ENCODE assay signal across 20 cellular contexts in the genomic region with DNA sequence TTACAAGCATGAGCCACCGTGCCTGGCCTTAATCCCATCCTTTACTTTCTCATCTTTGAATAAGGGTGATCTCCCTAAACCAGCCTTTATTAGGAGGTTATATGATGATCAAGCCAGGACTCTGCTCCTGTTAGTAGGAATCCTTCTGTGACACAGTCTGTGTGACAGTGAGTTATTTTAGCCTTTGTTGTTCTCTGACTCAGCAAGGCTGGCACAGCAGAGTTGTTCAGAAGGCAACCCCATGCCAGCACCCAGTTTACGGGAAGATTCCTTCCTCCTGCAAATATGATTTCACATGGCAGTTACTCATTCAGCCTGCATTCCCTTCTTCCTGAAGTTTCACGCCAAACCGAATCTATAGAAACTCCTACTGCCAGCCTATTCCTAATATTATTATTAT. TPM values are rescaled to one million over a fixed set of nuclear protein-coding genes. Genes with fewer than 3 reads are reported as not detected.
DNase-seq lines count a peak whose midpoint lies in the region; ATAC-seq, FAIRE-seq and TF ChIP-seq lines count a peak whose summit lies in the region.
"Had no signal": no experiment of that assay in that cellular context is flagged by ENCODE, and none has a peak within 500 bp of the region (broad histone marks: within the 10 kb centered on the region; RNA-seq: fewer than 3 reads in every experiment).

No MANE protein-coding gene starts in this region.

- WGBS in A549 (ENCODE audit: missing lambda C conversion rate), result 17% methylated on average over 4 of the region's 4 CpGs
- WGBS in gastroesophageal sphincter (ENCODE audit: low coverage in 1 of 2), 2 donors, result 67 to 100% methylated on average over 1 to 3 of the region's 4 CpGs

- H3K4me1 ChIP-seq in A549, result no peaks in the 10 kb centered on the region
- no peaks in the 10 kb centered on the region for H3K4me1 ChIP-seq in gastroesophageal sphincter

- H3K27ac Mint-ChIP-seq in stimulated activated naive CD8-positive, alpha-beta T cell treated with anti-CD3 and anti-CD28 coated beads, Interleukin-15, amount 100 ng/mL, for 72 hours, result no peak overlapping the region
- H3K27ac Mint-ChIP-seq: CD4-positive, CD25-positive, alpha-beta regulatory T cell had no signal

- H3K9me3 ChIP-seq in A549 (peaks cover 21% of the 10 kb centered on the region; the same call in 2 of the 3 replicates), gastroesophageal sphincter (peaks cover 0 to 27% (median 0%) of the 10 kb centered on the region in 3 donors)

- H3K4me3 ChIP-seq in A549 (no peak overlapping the region), gastroesophageal sphincter (no peak overlapping the region)

- H3K36me3 ChIP-seq in gastroesophageal sphincter, result no peaks in the 10 kb centered on the region

- TF ChIP-seq EP300 in A549 (IDR thresholded peaks at IDR 0.05) (no peak), gastroesophageal sphincter (IDR thresholded peaks at IDR 0.05) (no peak)

- no peak overlapping the region for H3K4me3 Mint-ChIP-seq in stimulated activated naive CD8-positive, alpha-beta T cell treated with anti-CD3 and anti-CD28 coated beads, Interleukin-15, amount 100 ng/mL, for 72 hours
- H3K4me3 Mint-ChIP-seq: CD4-positive, CD25-positive, alpha-beta regulatory T cell had no signal

- CTCF ChIA-PET in A549 (lab: Yijun Ruan, JAX), result no interaction called here

- no peak for TF ChIP-seq RAD21 in A549 (conservative IDR thresholded peaks at IDR 0.05 in 1 of 2, IDR thresholded peaks at IDR 0.05 in 1 of 2)

- peaks cover 5% of the 10 kb centered on the region for H3K4me1 Mint-ChIP-seq in stimulated activated naive CD8-positive, alpha-beta T cell treated with anti-CD3 and anti-CD28 coated beads, Interleukin-15, amount 100 ng/mL, for 72 hours
- H3K4me1 Mint-ChIP-seq: CD4-positive, CD25-positive, alpha-beta regulatory T cell had no signal

- FAIRE-seq in A549 (lab: Jason Lieb, UNC), result no peak
- FAIRE-seq: D721Med had no signal

- peaks cover 16% of the 10 kb centered on the region for H3K27me3 Mint-ChIP-seq in stimulated activated naive CD8-positive, alpha-beta T cell treated with anti-CD3 and anti-CD28 coated beads, Interleukin-15, amount 100 ng/mL, for 72 hours
- H3K27me3 Mint-ChIP-seq: CD4-positive, CD25-positive, alpha-beta regulatory T cell had no signal

- DNase-seq in A549 (ENCODE audit: low read depth in 1 of 2, low spot score in 1 of 2) (no peak), HT1080 (ENCODE audit: low read depth) (peak; percentile 24), RPMI7951 (ENCODE audit: low read depth) (peak; percentile 27), HuH-7.5 (ENCODE audit: low spot score) (no peak)
- DNase-seq in stimulated activated naive CD8-positive, alpha-beta T cell treated with anti-CD3 and anti-CD28 coated beads, Interleukin-15, amount 100 ng/mL, for 72 hours, result no peak
- DNase-seq: AML-193; CD4-positive, CD25-positive, alpha-beta regulatory T cell; DMS79 treated with DMSO at 0.1 percent for 48 hours; GDM1; HCEC 1CT; NCI-H1105; NCI-H1694 treated with DMSO at 0.1 percent for 48 hours; NCI-H69; NK-92 treated with Interleukin-12 subunit alpha and Interleukin-12 subunit beta, amount 100 ng/mL, for 24 hours; OCI-M1; SK-N-SH had no signal

- no peak overlapping the region for H3K27ac ChIP-seq in A549
- H3K27ac ChIP-seq in gastroesophageal sphincter, result no peak overlapping the region

- POLR2A ChIA-PET in A549 (lab: Yijun Ruan, JAX), result no interaction called here

- H3K4me2 ChIP-seq in A549, result no peak overlapping the region
- H3K4me2 ChIP-seq: SK-N-SH had no signal

- ATAC-seq in A549 (peak; percentile 29 to 54; a peak in 2 of 6 replicates), esophagus mucosa (peak; percentile 97), GM19035 (IDR thresholded peaks at IDR 0.05; ENCODE audit: unreplicated experiment) (no peak), gastroesophageal sphincter (no peak)
- ATAC-seq in stimulated activated naive CD8-positive, alpha-beta T cell treated with anti-CD3 and anti-CD28 coated beads, Interleukin-15, amount 100 ng/mL, for 72 hours, result no peak

- peaks cover 38% of the 10 kb centered on the region for H3K27me3 ChIP-seq in gastroesophageal sphincter

- peaks cover 13 to 31% of the 10 kb centered on the region in 2 donors for H3K9me3 Mint-ChIP-seq in stimulated activated naive CD8-positive, alpha-beta T cell treated with anti-CD3 and anti-CD28 coated beads, Interleukin-15, amount 100 ng/mL, for 72 hours

- TF ChIP-seq CTCF in A549 (IDR thresholded peaks at IDR 0.05) (no peak), gastroesophageal sphincter (IDR thresholded peaks at IDR 0.05) (no peak)

- TF ChIP-seq POLR2A in A549 (IDR thresholded peaks at IDR 0.05; ENCODE audit: low read length) (no peak), gastroesophageal sphincter (IDR thresholded peaks at IDR 0.05) (no peak)

TF ChIP-seq in A549, 52 proteins besides CTCF, POLR2A, EP300 and RAD21:
- no peak for TF ChIP-seq FOXS1 (CRISPR knock-in tag; IDR thresholded peaks at IDR 0.05)
- no peak for TF ChIP-seq RCOR1 (IDR thresholded peaks at IDR 0.05; ENCODE audit: low read depth, low read length)
- no peak for TF ChIP-seq HOXB13 (CRISPR knock-in tag; IDR thresholded peaks at IDR 0.05; ENCODE audit: low read depth)
- TF ChIP-seq JUNB (IDR thresholded peaks at IDR 0.05), result no peak
- TF ChIP-seq NPAS2 (CRISPR knock-in tag; IDR thresholded peaks at IDR 0.05; ENCODE audit: borderline replicate concordance), result no peak
- no peak for TF ChIP-seq TP53 (CRISPR knock-in tag; IDR thresholded peaks at IDR 0.05)
- no peak for TF ChIP-seq TFCP2L1 (CRISPR knock-in tag; IDR thresholded peaks at IDR 0.05)
- TF ChIP-seq, protein P1, sequence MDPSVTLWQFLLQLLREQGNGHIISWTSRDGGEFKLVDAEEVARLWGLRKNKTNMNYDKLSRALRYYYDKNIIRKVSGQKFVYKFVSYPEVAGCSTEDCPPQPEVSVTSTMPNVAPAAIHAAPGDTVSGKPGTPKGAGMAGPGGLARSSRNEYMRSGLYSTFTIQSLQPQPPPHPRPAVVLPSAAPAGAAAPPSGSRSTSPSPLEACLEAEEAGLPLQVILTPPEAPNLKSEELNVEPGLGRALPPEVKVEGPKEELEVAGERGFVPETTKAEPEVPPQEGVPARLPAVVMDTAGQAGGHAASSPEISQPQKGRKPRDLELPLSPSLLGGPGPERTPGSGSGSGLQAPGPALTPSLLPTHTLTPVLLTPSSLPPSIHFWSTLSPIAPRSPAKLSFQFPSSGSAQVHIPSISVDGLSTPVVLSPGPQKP (IDR thresholded peaks at IDR 0.05; ENCODE audit: low read depth, low read length), result no peak

RNA-seq across cellular contexts. Expression of a gene that starts 10.5 kb away (rescaled TPM):
- polyA plus RNA-seq in A549 (2011; rRNA removed) (8.8 and 15.2 TPM in 2 replicates), A549 (2017; fragmentation: RNase III; extraction: RNeasy Plus Mini Kit Qiagen cat#74134 plus additional on column Dnase treatment) (9.3 to 11.5 TPM (median 11.2 TPM) in 3 replicates)
- 9.2 and 13.2 TPM in 2 replicates for polyA plus RNA-seq in A549 (2012; cell fraction: cytosol; rRNA removed)
- 29.6 and 40.2 TPM in 2 replicates for polyA plus RNA-seq in A549 (2012; cell fraction: nucleus; rRNA removed)
- polyA minus RNA-seq in A549 (2011; rRNA and poly(A)+ RNA removed), result 27.5 and 61.5 TPM in 2 replicates
- 12.7 and 18.6 TPM in 2 replicates for total RNA-seq in HT1080 (2014; rRNA removed; shearing (Covaris generic))
- 12.8 TPM in 2 replicates for polyA plus RNA-seq in HT1080 (2015; cell fraction: cytosol; rRNA removed)
- polyA plus RNA-seq in HT1080 (2015; cell fraction: nucleus; rRNA removed), result 14.2 and 19.5 TPM in 2 replicates
- 5.9 and 10.0 TPM in 2 replicates for total RNA-seq in RPMI7951 (2014; rRNA removed; shearing (Covaris generic))
- total RNA-seq in esophagus mucosa (14.8 TPM), gastroesophageal sphincter (10 to 100 TPM in 3 of 4 donors, 1 to 10 TPM in 1; 8.3 to 24.0 (median 20.1) TPM)

RNA-seq across cellular contexts. Expression of a gene that starts 53.8 kb away (rescaled TPM):
- polyA plus RNA-seq in A549 (2011; rRNA removed) (0.13 and 0.21 TPM in 2 replicates), A549 (2017; fragmentation: RNase III; extraction: RNeasy Plus Mini Kit Qiagen cat#74134 plus additional on column Dnase treatment) (0.41 to 0.71 TPM (median 0.57 TPM) in 3 replicates)
- polyA plus RNA-seq in A549 (2012; cell fraction: cytosol; rRNA removed), result 0.41 and 0.62 TPM in 2 replicates
- 1.1 and 1.7 TPM in 2 replicates for polyA plus RNA-seq in A549 (2012; cell fraction: nucleus; rRNA removed)
- 0.12 and 0.19 TPM in 2 replicates for polyA minus RNA-seq in A549 (2011; rRNA and poly(A)+ RNA removed)
- total RNA-seq in HT1080 (2014; rRNA removed; shearing (Covaris generic)), result 0.40 and 0.69 TPM in 2 replicates
- 0.29 and 0.38 TPM in 2 replicates for polyA plus RNA-seq in HT1080 (2015; cell fraction: cytosol; rRNA removed)
- 1.3 and 2.4 TPM in 2 replicates for polyA plus RNA-seq in HT1080 (2015; cell fraction: nucleus; rRNA removed)
- not detected in 2 replicates for total RNA-seq in RPMI7951 (2014; rRNA removed; shearing (Covaris generic))
- total RNA-seq in esophagus mucosa (0.16 TPM), gastroesophageal sphincter (1 to 10 TPM in 1 of 4 donors, under 1 TPM in 2, not detected in 1; 0.19 to 2.7 (median 0.67) TPM)
- total RNA-seq: CD4-positive, CD25-positive, alpha-beta regulatory T cell had no signal
- polyA plus RNA-seq: CD4-positive, CD25-positive, alpha-beta regulatory T cell had no signal

Comparison
In these comparisons a context has a peak if more than half of its experiments do, and no peak if none do; other contexts are left out.
1. ATAC-seq: peak in A549 (2 of 2) and esophagus mucosa (single experiment); none in GM19035 (single experiment), gastroesophageal sphincter (single experiment) and stimulated activated naive CD8-positive, alpha-beta T cell treated with anti-CD3 and anti-CD28 coated beads, Interleukin-15, amount 100 ng/mL, for 72 hours (single experiment).
2. DNase-seq: peak in HT1080 (single experiment) and RPMI7951 (single experiment); none in A549 (0 of 2), stimulated activated naive CD8-positive, alpha-beta T cell treated with anti-CD3 and anti-CD28 coated beads, Interleukin-15, amount 100 ng/mL, for 72 hours (0 of 2) and HuH-7.5 (single experiment).